ENCODE assay signal across 8 cellular contexts in genomic region chr1:28236656-28237331, GRCh38. TPM values are rescaled to one million over a fixed set of nuclear protein-coding genes. Genes with fewer than 3 reads are reported as not detected.
A peak's percentile ranks its signal among the peaks of the same experiment; 100 is the strongest.
DNase-seq lines count a peak whose midpoint lies in the region; ATAC-seq and TF ChIP-seq lines count a peak whose summit lies in the region.

No MANE protein-coding gene starts in this region.

- no peak overlapping the region for H3K4me3 Mint-ChIP-seq in chondrocyte (ENCODE audit: unreplicated experiment)
- H3K4me3 Mint-ChIP-seq in stimulated activated memory B cell treated with anti-CD40 and anti-IgM and Interleukin-4, amounts not matched to agents 10 μg/mL and 1 μg/mL and 100 μg/mL, for 72 hours: no peak overlapping the region

- peaks cover 15% of the 10 kb centered on the region for H3K4me1 ChIP-seq in foreskin keratinocyte
- peaks cover 0 to 34% (median 22%) of the 10 kb centered on the region in 4 donors for H3K4me1 ChIP-seq in sigmoid colon

- H3K27me3 ChIP-seq in foreskin keratinocyte (no peaks in the 10 kb centered on the region), sigmoid colon (no peaks in the 10 kb centered on the region)

- H3K4me3 ChIP-seq in GM12864 (ENCODE audit: low read depth, low read length): peak overlapping the region; percentile 94
- H3K4me3 ChIP-seq in sigmoid colon: peak overlapping the region; percentile 80 to 97 (median 94)

- intact Hi-C loops in sigmoid colon (cut with DNase I): loop anchor here (10.0 kb wide), 2 partner anchors 268 to 348 kb away; partner anchors contain the start of gene RCC1

- no peaks in the 10 kb centered on the region for H3K9me3 Mint-ChIP-seq in chondrocyte (ENCODE audit: low read depth)
- H3K9me3 Mint-ChIP-seq in stimulated activated memory B cell treated with anti-CD40 and anti-IgM and Interleukin-4, amounts not matched to agents 10 μg/mL and 1 μg/mL and 100 μg/mL, for 72 hours: no peaks in the 10 kb centered on the region

- H3K27me3 Mint-ChIP-seq in chondrocyte (ENCODE audit: low read depth): no peaks in the 10 kb centered on the region
- H3K27me3 Mint-ChIP-seq in stimulated activated memory B cell treated with anti-CD40 and anti-IgM and Interleukin-4, amounts not matched to agents 10 μg/mL and 1 μg/mL and 100 μg/mL, for 72 hours: no peaks in the 10 kb centered on the region

- no peak for TF ChIP-seq POLR2A in sigmoid colon (IDR thresholded peaks at IDR 0.05)

- ATAC-seq in foreskin keratinocyte: no peak
- ATAC-seq in stimulated activated memory B cell treated with anti-CD40 and anti-IgM and Interleukin-4, amounts not matched to agents 10 μg/mL and 1 μg/mL and 100 μg/mL, for 72 hours: no peak

- DNase-seq in GM12864 (ENCODE audit: low read depth) (no peak), RPMI8226 (peak; percentile 25), foreskin keratinocyte (no peak), sigmoid colon (no peak), HT-29 (ENCODE audit: low spot score) (no peak), chondrocyte (ENCODE audit: low spot score) (no peak)
- no peak for DNase-seq in effector CD8-positive, alpha-beta T cell (lab: John Stamatoyannopoulos, UW)

- H3K36me3 ChIP-seq in sigmoid colon: no peaks in the 10 kb centered on the region

- peak overlapping the region; percentile 13 for H3K27ac ChIP-seq in foreskin keratinocyte
- H3K27ac ChIP-seq in sigmoid colon: peak overlapping the region; percentile 91 to 96 (median 94)

- WGBS in sigmoid colon, 2 donors: 3 to 7% methylated on average over 20 of the region's 20 CpGs

- no peak for TF ChIP-seq CTCF in GM12864 (IDR thresholded peaks at IDR 0.05; ENCODE audit: low read depth, low read length, missing control alignments)
- no peak for TF ChIP-seq CTCF in foreskin keratinocyte (conservative IDR thresholded peaks at IDR 0.05)
- TF ChIP-seq CTCF in sigmoid colon (IDR thresholded peaks at IDR 0.05): no peak
- TF ChIP-seq CTCF in chondrocyte (IDR thresholded peaks at IDR 0.05): no peak

- peaks cover 15% of the 10 kb centered on the region for H3K4me1 Mint-ChIP-seq in chondrocyte (ENCODE audit: low read depth)
- peaks cover 21% of the 10 kb centered on the region for H3K4me1 Mint-ChIP-seq in stimulated activated memory B cell treated with anti-CD40 and anti-IgM and Interleukin-4, amounts not matched to agents 10 μg/mL and 1 μg/mL and 100 μg/mL, for 72 hours

- no peak overlapping the region for H3K27ac Mint-ChIP-seq in chondrocyte (ENCODE audit: unreplicated experiment)
- no peak overlapping the region for H3K27ac Mint-ChIP-seq in stimulated activated memory B cell treated with anti-CD40 and anti-IgM and Interleukin-4, amounts not matched to agents 10 μg/mL and 1 μg/mL and 100 μg/mL, for 72 hours

- H3K9me3 ChIP-seq in sigmoid colon: no peaks in the 10 kb centered on the region

- no peaks in the 10 kb centered on the region for H3K36me3 Mint-ChIP-seq in chondrocyte (ENCODE audit: low read depth)
- H3K36me3 Mint-ChIP-seq in stimulated activated memory B cell treated with anti-CD40 and anti-IgM and Interleukin-4, amounts not matched to agents 10 μg/mL and 1 μg/mL and 100 μg/mL, for 72 hours: peaks cover 5% of the 10 kb centered on the region

- no peak for TF ChIP-seq EP300 in sigmoid colon (IDR thresholded peaks at IDR 0.05)

RNA-seq across cellular contexts. Expression of gene ATP5IF1, which starts 0.9 kb away (rescaled TPM):
- total RNA-seq in foreskin keratinocyte (276 and 285 TPM in 2 replicates), sigmoid colon (100 to 1,000 TPM; 167 to 260 (median 205) TPM), chondrocyte (125 to 175 TPM (median 137 TPM) in 3 replicates)
- polyA plus RNA-seq in foreskin keratinocyte (460 and 472 TPM in 2 replicates), sigmoid colon (1,000 to 10,000 TPM in 1 of 3 donors, 100 to 1,000 TPM in 2; 663 to 1,120 (median 759) TPM)
- 542 and 583 TPM in 2 replicates for total RNA-seq in HT-29 (2014; rRNA removed; shearing (Covaris generic))

RNA-seq across cellular contexts. Expression of gene DNAJC8, which starts 4.0 kb away (rescaled TPM):
- total RNA-seq in foreskin keratinocyte (94.8 and 111 TPM in 2 replicates), sigmoid colon (10 to 100 TPM; 87.8 to 94.3 (median 94.2) TPM), chondrocyte (69.2 to 85.6 TPM (median 72.8 TPM) in 3 replicates)
- polyA plus RNA-seq in foreskin keratinocyte (116 and 137 TPM in 2 replicates), sigmoid colon (10 to 100 TPM; 64.5 to 79.3 (median 73.2) TPM)
- total RNA-seq in HT-29 (2014; rRNA removed; shearing (Covaris generic)): 29.3 and 31.7 TPM in 2 replicates

RNA-seq across cellular contexts. Expression of gene SESN2, which starts 22.5 kb away (rescaled TPM):
- 13.0 and 15.6 TPM in 2 replicates for total RNA-seq in foreskin keratinocyte
- 10.3 and 10.8 TPM in 2 replicates for polyA plus RNA-seq in foreskin keratinocyte
- total RNA-seq in sigmoid colon: 1 to 10 TPM; 4.9 to 6.3 (median 5.9) TPM
- 10 to 100 TPM; 12.9 to 36.5 (median 16.8) TPM for polyA plus RNA-seq in sigmoid colon
- total RNA-seq in HT-29 (2014; rRNA removed; shearing (Covaris generic)): 15.1 and 19.3 TPM in 2 replicates
- 11.6 to 56.2 TPM (median 54.7 TPM) in 3 replicates for total RNA-seq in chondrocyte
